In the genomic region with DNA sequence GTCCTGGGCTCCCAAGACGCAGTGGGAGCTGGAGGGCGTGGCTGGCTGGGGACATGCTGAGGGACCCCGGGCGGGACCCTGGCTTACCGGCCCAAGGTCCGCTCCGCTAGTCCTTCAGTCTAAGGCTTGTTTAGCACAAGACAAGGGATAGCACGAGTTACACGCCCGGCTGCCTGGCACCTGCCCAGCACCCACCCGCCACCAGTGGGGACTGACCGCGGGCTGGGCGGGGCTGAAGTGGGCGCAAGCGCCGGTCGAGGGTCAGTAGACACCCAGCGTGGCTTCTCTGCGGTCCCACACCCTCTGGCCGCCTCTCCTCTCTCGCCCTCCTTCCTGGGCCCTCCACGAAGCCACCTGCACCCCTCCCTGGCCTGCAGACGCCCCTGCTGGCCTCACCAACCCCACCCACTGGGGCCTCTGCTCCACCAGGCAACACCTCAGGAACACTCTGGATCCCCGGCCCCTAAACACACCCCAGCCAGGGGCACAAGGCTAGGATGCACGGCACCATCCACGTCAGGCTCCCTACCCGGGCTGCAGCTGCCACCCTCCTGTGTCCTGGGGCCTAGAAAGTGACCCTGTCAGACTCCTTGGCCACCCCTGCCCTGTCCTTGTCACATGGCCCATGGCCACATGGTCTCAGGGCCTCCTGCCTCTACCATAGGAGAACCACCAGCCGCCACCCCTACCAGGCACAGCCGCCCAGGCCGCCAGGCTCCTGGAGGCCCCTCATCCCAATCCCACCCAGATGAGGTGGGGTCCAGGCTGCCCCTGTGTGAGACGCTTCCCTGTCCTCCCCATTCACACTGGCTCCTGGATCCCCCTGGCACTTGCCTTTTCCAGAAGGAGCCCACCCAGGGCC, we compare ENCODE assay signal across 26 cellular contexts. TPM values are rescaled to one million over a fixed set of nuclear protein-coding genes. Genes with fewer than 3 reads are reported as not detected.
"Had no signal": no experiment of that assay in that cellular context is flagged by ENCODE, and none has a peak within 500 bp of the region (broad histone marks: within the 10 kb centered on the region; RNA-seq: fewer than 3 reads in every experiment).

No MANE protein-coding gene starts in this region.

- DNase-seq: effector memory CD8-positive, alpha-beta T cell; esophagus squamous epithelium; foreskin melanocyte; glutamatergic neuron; heart right ventricle; hippocampal formation; left cardiac atrium; left lung; mesenchymal stem cell; naive B cell; stimulated activated naive CD8-positive, alpha-beta T cell treated with anti-CD3 and anti-CD28 coated beads, Interleukin-15, amount 100 ng/mL, for 72 hours; upper lobe of right lung; uterus had no signal

- H3K9ac ChIP-seq: parathyroid adenoma had no signal

- H3K4me1 ChIP-seq: heart right ventricle, left lung, parathyroid adenoma, upper lobe of right lung, uterus had no signal

- H3K4me1 Mint-ChIP-seq: mesothelial cell of epicardium; neural crest cell; stimulated activated naive CD8-positive, alpha-beta T cell treated with anti-CD3 and anti-CD28 coated beads, Interleukin-15, amount 100 ng/mL, for 72 hours had no signal

- H3K4me3 ChIP-seq: esophagus squamous epithelium, heart right ventricle, left lung, mucosa of descending colon, smooth muscle cell, suprapubic skin, transverse colon, upper lobe of right lung, uterus had no signal

- H3K36me3 Mint-ChIP-seq: naive B cell; natural killer cell treated with Interleukin-12 subunit alpha and Interleukin-12 subunit beta and Interleukin-15 and Interleukin-18, amount 100 ng/mL, for 72 hours had no signal

- H3K79me2 ChIP-seq: parathyroid adenoma had no signal

- H3K9me3 Mint-ChIP-seq: effector memory CD8-positive, alpha-beta T cell; mesothelial cell of epicardium; naive B cell; natural killer cell treated with Interleukin-12 subunit alpha and Interleukin-12 subunit beta and Interleukin-15 and Interleukin-18, amount 100 ng/mL, for 72 hours; neural crest cell had no signal

- H3K36me3 ChIP-seq: uterus had no signal

- H3K27me3 ChIP-seq: esophagus squamous epithelium, heart right ventricle, left lung, suprapubic skin, upper lobe of right lung, uterus had no signal

- H3K4me3 Mint-ChIP-seq: effector memory CD8-positive, alpha-beta T cell; mesothelial cell of epicardium; naive B cell; natural killer cell treated with Interleukin-12 subunit alpha and Interleukin-12 subunit beta and Interleukin-15 and Interleukin-18, amount 100 ng/mL, for 72 hours; neural crest cell; stimulated activated naive CD8-positive, alpha-beta T cell treated with anti-CD3 and anti-CD28 coated beads, Interleukin-15, amount 100 ng/mL, for 72 hours had no signal

- FAIRE-seq: endometrium, islet of Langerhans had no signal

- H3K27ac ChIP-seq: heart right ventricle, left lung, parathyroid adenoma, suprapubic skin, transverse colon, upper lobe of right lung, uterus had no signal

- H3K27ac Mint-ChIP-seq: effector memory CD8-positive, alpha-beta T cell; mesothelial cell of epicardium; natural killer cell treated with Interleukin-12 subunit alpha and Interleukin-12 subunit beta and Interleukin-15 and Interleukin-18, amount 100 ng/mL, for 72 hours; progenitor cell of endocrine pancreas; stimulated activated naive CD8-positive, alpha-beta T cell treated with anti-CD3 and anti-CD28 coated beads, Interleukin-15, amount 100 ng/mL, for 72 hours had no signal

- H2AFZ ChIP-seq: parathyroid adenoma had no signal

- H3K4me2 ChIP-seq: smooth muscle cell had no signal

- ATAC-seq: heart right ventricle, sciatic nerve had no signal

- H3K27me3 Mint-ChIP-seq: effector memory CD8-positive, alpha-beta T cell; naive B cell; natural killer cell treated with Interleukin-12 subunit alpha and Interleukin-12 subunit beta and Interleukin-15 and Interleukin-18, amount 100 ng/mL, for 72 hours; progenitor cell of endocrine pancreas; stimulated activated naive CD8-positive, alpha-beta T cell treated with anti-CD3 and anti-CD28 coated beads, Interleukin-15, amount 100 ng/mL, for 72 hours had no signal

- H3K9me3 ChIP-seq: esophagus squamous epithelium, heart right ventricle, left lung, mucosa of descending colon, suprapubic skin, transverse colon, upper lobe of right lung, uterus had no signal

RNA-seq across cellular contexts. Expression of gene MXRA8, which starts 21.2 kb away (rescaled TPM):
- total RNA-seq: dermis microvascular lymphatic vessel endothelial cell; natural killer cell treated with Interleukin-12 subunit alpha and Interleukin-12 subunit beta and Interleukin-15 and Interleukin-18, amount 100 ng/mL, for 72 hours had no signal
